22 cellular contexts compared by ENCODE assay signal in genomic region chr9:20646656-20647055, GRCh38.
"Had no signal": no experiment of that assay in that cellular context is flagged by ENCODE, and none has a peak within 500 bp of the region (broad histone marks: within the 10 kb centered on the region; RNA-seq: fewer than 3 reads in every experiment).

No MANE protein-coding gene starts in this region.

- DNase-seq: activated CD4-positive, alpha-beta T cell treated with anti-CD3 and anti-CD28 coated beads for 48 hours; activated CD4-positive, CD25-positive, alpha-beta regulatory T cell; activated CD8-positive, alpha-beta memory T cell treated with anti-CD3 and anti-CD28 coated beads, Interleukin-2, amount 50 U/mL, for 48 hours; activated CD8-positive, alpha-beta T cell treated with anti-CD3 and anti-CD28 coated beads, Interleukin-2, amount 10 ng/mL, durations not matched to agents 7 days and 5 days; activated effector memory CD4-positive, alpha-beta T cell treated with Interleukin-2 at 50 U/mL for 16 hours; activated naive CD4-positive, alpha-beta T cell treated with anti-CD3 and anti-CD28 coated beads, Interleukin-2, amount 10 ng/mL, durations not matched to agents 7 days and 5 days; activated T-cell treated with anti-CD3 and anti-CD28 coated beads, Interleukin-2, amount 50 U/mL, for 48 hours; effector memory CD8-positive, alpha-beta T cell; foreskin fibroblast; hypothalamus; mammary epithelial cell; midbrain; nephron progenitor cell; occipital lobe; posterior cingulate gyrus; stimulated activated CD4-positive, alpha-beta T cell treated with anti-CD3 and anti-CD28 coated beads, Interleukin-12 subunit alpha, Interleukin-12 subunit beta, amount 100 ng/mL, for 4 hours; stimulated activated CD4-positive, alpha-beta T cell treated with anti-CD3 and anti-CD28 coated beads, Interleukin-1b, Interleukin-23, amount 100 ng/mL, for 48 hours; stimulated activated naive CD4-positive, alpha-beta T cell treated with Interleukin-2 at 50 U/mL for 16 hours; T-helper 1 cell; T-helper 9 cell; thyroid gland had no signal

- ATAC-seq: activated CD8-positive, alpha-beta T cell treated with anti-CD3 and anti-CD28 coated beads, Interleukin-2, amount 10 ng/mL, durations not matched to agents 7 days and 5 days; effector memory CD8-positive, alpha-beta T cell; left lobe of liver had no signal
